Comparison of ENCODE assay signal across 8 cellular contexts in the genomic region with DNA sequence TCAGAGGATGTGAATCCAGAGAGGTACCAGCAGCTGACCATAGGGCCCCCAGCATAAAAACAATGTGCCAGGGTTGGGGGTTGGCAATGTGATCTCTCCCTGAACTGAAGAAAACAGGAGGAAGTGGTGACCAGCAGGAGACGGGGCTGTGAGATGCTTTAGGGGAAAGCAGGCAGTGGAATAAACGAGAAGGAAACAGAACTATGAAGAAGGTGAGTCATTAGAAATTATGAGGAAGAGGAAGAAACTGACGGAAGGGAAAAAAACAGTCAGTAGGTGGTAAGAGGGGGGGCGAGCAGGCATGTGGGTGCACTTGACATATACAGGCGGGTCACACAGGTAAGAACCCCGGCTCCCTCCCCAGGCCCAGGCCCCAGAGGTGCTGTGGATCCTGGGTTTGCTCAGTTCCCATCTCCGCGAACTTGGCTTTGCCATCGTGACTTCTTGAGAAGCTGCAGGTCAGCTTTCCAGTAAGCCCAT. TPM values are rescaled to one million over a fixed set of nuclear protein-coding genes. Genes with fewer than 3 reads are reported as not detected.
DNase-seq lines count a peak whose midpoint lies in the region; ATAC-seq and TF ChIP-seq lines count a peak whose summit lies in the region.

No MANE protein-coding gene starts in this region.

- ATAC-seq in omental fat pad (ENCODE audit: low FRiP score): peak; percentile 49
- peak; percentile 64 for ATAC-seq in aorta (ENCODE audit: low FRiP score)
- ATAC-seq in GM19351 (IDR thresholded peaks at IDR 0.05; ENCODE audit: unreplicated experiment): no peak

- H3K4me1 ChIP-seq in aorta (ENCODE audit: control insufficient read depth in 1 of 2, insufficient read depth in 2 of 2, low read length in 2 of 2): no peaks in the 10 kb centered on the region

- no peaks in the 10 kb centered on the region for H3K27me3 ChIP-seq in aorta (ENCODE audit: control insufficient read depth in 1 of 2, insufficient read depth in 2 of 2, low read length in 1 of 2)

- H3K27ac ChIP-seq in aorta (ENCODE audit: low read depth in 1 of 2, low read length in 2 of 2): no peak overlapping the region

- intact Hi-C loops in dendritic cell treated with granulocyte-macrophage colony-stimulating factor and Interleukin-4, amounts not matched to agents 40 ng/mL and 50 ng/mL, for 4 days (cut with micrococcal nuclease): loop anchor here (2.0 kb wide), 1 partner anchor 42 kb away; the partner anchor contains the start of gene B3GNT5
- intact Hi-C loops in aorta (cut with DNase I): no loop called here

- no peaks in the 10 kb centered on the region for H3K9me3 ChIP-seq in aorta (ENCODE audit: control insufficient read depth, low read length)

- H3K36me3 Mint-ChIP-seq in dendritic cell treated with granulocyte-macrophage colony-stimulating factor and Interleukin-4, amounts not matched to agents 40 ng/mL and 50 ng/mL, for 4 days (ENCODE audit: low read depth): no peaks in the 10 kb centered on the region

- H3K4me3 Mint-ChIP-seq in dendritic cell treated with granulocyte-macrophage colony-stimulating factor and Interleukin-4, amounts not matched to agents 40 ng/mL and 50 ng/mL, for 4 days: peak overlapping the region; percentile 32

- H3K9me3 Mint-ChIP-seq in dendritic cell treated with granulocyte-macrophage colony-stimulating factor and Interleukin-4, amounts not matched to agents 40 ng/mL and 50 ng/mL, for 4 days: no peaks in the 10 kb centered on the region

- TF ChIP-seq CTCF in omental fat pad (IDR thresholded peaks at IDR 0.05): no peak

- H3K27ac Mint-ChIP-seq in dendritic cell treated with granulocyte-macrophage colony-stimulating factor and Interleukin-4, amounts not matched to agents 40 ng/mL and 50 ng/mL, for 4 days: peak overlapping the region; percentile 93

- 77 to 79% methylated on average over 9 of the region's 9 CpGs for WGBS in aorta, 2 donors

- no peaks in the 10 kb centered on the region for H3K27me3 Mint-ChIP-seq in dendritic cell treated with granulocyte-macrophage colony-stimulating factor and Interleukin-4, amounts not matched to agents 40 ng/mL and 50 ng/mL, for 4 days

- in situ Hi-C loops in G401 (cut with HindIII; ENCODE audit: low sequenced_read_pairs): no loop called here

- no peaks in the 10 kb centered on the region for H3K36me3 ChIP-seq in aorta (ENCODE audit: control insufficient read depth in 1 of 2, insufficient read depth in 2 of 2, low read length in 1 of 2)

- H3K4me1 Mint-ChIP-seq in dendritic cell treated with granulocyte-macrophage colony-stimulating factor and Interleukin-4, amounts not matched to agents 40 ng/mL and 50 ng/mL, for 4 days (ENCODE audit: low read depth): peaks cover 70% of the 10 kb centered on the region

- DNase-seq in stimulated activated CD4-positive, alpha-beta T cell treated with anti-CD3 and anti-CD28 coated beads, Interleukin-12 subunit alpha, Interleukin-12 subunit beta, amount 100 ng/mL, for 24 hours (ENCODE audit: low read depth in 2 of 2): peak; percentile 33 to 46
- no peak for DNase-seq in stimulated activated CD4-positive, alpha-beta T cell treated with anti-CD3 and anti-CD28 coated beads, Interleukin-2, amount 100 ng/mL, for 48 hours
- DNase-seq in omental fat pad (ENCODE audit: low spot score) (no peak), aorta (peak in 1 of 2 donors; percentile 67), G401 (ENCODE audit: low spot score) (no peak), NCI-H510A (lab: John Stamatoyannopoulos, UW) (no peak)

- no peak overlapping the region for H3K4me3 ChIP-seq in aorta (ENCODE audit: low read length in 2 of 2)

RNA-seq across cellular contexts. Expression of gene B3GNT5, which starts 42.2 kb away (rescaled TPM):
- total RNA-seq in omental fat pad (10 to 100 TPM in 2 of 4 donors, 1 to 10 TPM in 2; 7.9 to 42.0 (median 19.7) TPM), aorta (10 to 100 TPM in 1 of 2 donors, 1 to 10 TPM in 1; 9.2 to 10.0 TPM)
- 10 to 100 TPM in 1 of 2 donors, 1 to 10 TPM in 1; 1.6 to 12.5 TPM for polyA plus RNA-seq in aorta
- not detected in 2 replicates for total RNA-seq in G401 (2014; rRNA removed; shearing (Covaris generic))

RNA-seq across cellular contexts. Expression of gene LAMP3, which starts 48.4 kb away (rescaled TPM):
- total RNA-seq in omental fat pad (under 1 TPM in 1 of 4 donors, not detected in 3; 0.37 TPM), aorta (under 1 TPM; 0.23 to 0.27 TPM)
- polyA plus RNA-seq in aorta: under 1 TPM; 0.23 to 0.50 TPM
- not detected in 2 replicates for total RNA-seq in G401 (2014; rRNA removed; shearing (Covaris generic))

Comparison
In these comparisons a context has a peak if more than half of its experiments do, and no peak if none do; other contexts are left out.
1. DNase-seq: peak in stimulated activated CD4-positive, alpha-beta T cell treated with anti-CD3 and anti-CD28 coated beads, Interleukin-12 subunit alpha, Interleukin-12 subunit beta, amount 100 ng/mL, for 24 hours (2 of 2); none in stimulated activated CD4-positive, alpha-beta T cell treated with anti-CD3 and anti-CD28 coated beads, Interleukin-2, amount 100 ng/mL, for 48 hours (0 of 2), omental fat pad (single experiment), G401 (single experiment) and NCI-H510A (single experiment).